ENCODE assay signal across 8 cellular contexts in genomic region chr9:136544549-136545064, GRCh38. TPM values are rescaled to one million over a fixed set of nuclear protein-coding genes. Genes with fewer than 3 reads are reported as not detected.
DNase-seq lines count a peak whose midpoint lies in the region; ATAC-seq and TF ChIP-seq lines count a peak whose summit lies in the region.

No MANE protein-coding gene starts in this region.

- intact Hi-C loops in ascending aorta (cut with DNase I): loop anchor here (2.0 to 5.0 kb wide), 2 partner anchors 80 to 182 kb away; partner anchors contain the start of gene DNLZ

- ATAC-seq in HG02884 (IDR thresholded peaks at IDR 0.05; ENCODE audit: unreplicated experiment) (no peak), GM18861 (IDR thresholded peaks at IDR 0.05; ENCODE audit: unreplicated experiment) (no peak)

- no peaks in the 10 kb centered on the region; the same call in 1 of the 2 replicates for H3K36me3 ChIP-seq in SK-N-MC (ENCODE audit: insufficient read depth, low read length)
- peaks cover 0 to 9% of the 10 kb centered on the region in 2 donors for H3K36me3 ChIP-seq in ascending aorta

- H3K9me3 ChIP-seq in SK-N-MC (ENCODE audit: low read depth, low read length): no peaks in the 10 kb centered on the region
- no peaks in the 10 kb centered on the region for H3K9me3 ChIP-seq in ascending aorta

- no peak overlapping the region for H3K27ac ChIP-seq in SK-N-MC
- H3K27ac ChIP-seq in ascending aorta: peak overlapping the region; percentile 75 to 85

- peaks cover 15 to 42% of the 10 kb centered on the region in 2 donors for H3K4me1 ChIP-seq in ascending aorta

- TF ChIP-seq CTCF in GM13977 (IDR thresholded peaks at IDR 0.05; ENCODE audit: extremely low read depth, insufficient read depth, missing control alignments): no peak
- peak in 1 of 3 experiments; percentile 2 for TF ChIP-seq CTCF in ascending aorta (IDR thresholded peaks at IDR 0.05)
- TF ChIP-seq CTCF in retinal pigment epithelial cell (conservative IDR thresholded peaks at IDR 0.05; ENCODE audit: low read depth, low read length): no peak

- peak; percentile 86 for DNase-seq in GM13977 (ENCODE audit: low spot score)
- no peak for DNase-seq in SK-N-MC (ENCODE audit: low read depth, low spot score)
- no peak for DNase-seq in ascending aorta (ENCODE audit: low spot score in 2 of 2)
- peak in 46 of 51 donors; percentile 36 to 94 (median 81) for DNase-seq in hypothalamus (lab: John Stamatoyannopoulos, UW)
- no peak for DNase-seq in retinal pigment epithelial cell (ENCODE audit: low read depth)
- DNase-seq in SHP77 (lab: John Stamatoyannopoulos, UW): no peak

- H3K9ac ChIP-seq in SK-N-MC (ENCODE audit: insufficient read length): peak overlapping the region; percentile 78

- H3K27me3 ChIP-seq in ascending aorta: no peaks in the 10 kb centered on the region

- H3K4me3 ChIP-seq in SK-N-MC (peak overlapping the region; percentile 83), ascending aorta (peak overlapping the region; percentile 68 to 96), retinal pigment epithelial cell (ENCODE audit: low read length) (peak overlapping the region; percentile 72)

- in situ Hi-C loops in GM13977 (cut with MboI; ENCODE audit: low pct_unique_long_range_greater_than_20kb, low sequenced_read_pairs, unreplicated experiment): no loop called here

RNA-seq across cellular contexts. Expression of gene NOTCH1, which starts 1.2 kb away (rescaled TPM):
- 120 TPM for total RNA-seq in ascending aorta

Comparison
In these comparisons a context has a peak if more than half of its experiments do, and no peak if none do; other contexts are left out.
1. DNase-seq: peak in GM13977 (single experiment) and hypothalamus (46 of 51); none in SK-N-MC (single experiment), ascending aorta (0 of 2), retinal pigment epithelial cell (single experiment) and SHP77 (0 of 2).
2. Peak in every context shown above with its lines, with median percentiles within 50 percentile points of each other: H3K4me3 ChIP-seq.